Comparison of ENCODE assay signal across 25 cellular contexts in the genomic region with DNA sequence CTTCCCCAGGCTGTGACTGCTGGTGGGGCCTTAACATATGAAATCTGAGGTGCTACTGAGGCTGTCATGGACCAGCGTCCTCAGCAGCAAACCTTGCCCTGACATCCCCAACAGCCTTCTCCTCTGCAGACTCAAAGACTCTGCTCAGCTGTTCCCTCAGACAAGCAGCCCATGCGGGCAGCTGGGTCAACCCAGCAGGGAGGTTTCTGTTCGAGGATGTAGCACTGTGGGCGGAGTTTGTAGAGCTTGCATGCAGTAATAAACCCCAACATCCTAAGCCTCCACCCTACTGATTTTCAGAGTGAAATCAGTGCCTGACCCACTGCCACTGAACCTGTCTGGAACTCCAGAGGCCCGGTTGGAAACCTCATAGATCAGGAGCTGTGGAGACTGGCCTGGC.
DNase-seq lines count a peak whose midpoint lies in the region; ATAC-seq, FAIRE-seq and TF ChIP-seq lines count a peak whose summit lies in the region.
"Had no signal": no experiment of that assay in that cellular context is flagged by ENCODE, and none has a peak within 500 bp of the region (broad histone marks: within the 10 kb centered on the region; RNA-seq: fewer than 3 reads in every experiment).

No MANE protein-coding gene starts in this region.

- in situ Hi-C loops in GM12878 (cut with MboI), result no loop called here

- no peak overlapping the region for H3K27ac ChIP-seq in GM12878 (ENCODE audit: control insufficient read depth, insufficient read depth)
- H3K27ac ChIP-seq: 22Rv1, BLaER1 had no signal

- no peak overlapping the region for H3K4me2 ChIP-seq in GM12878 (ENCODE audit: control insufficient read depth, insufficient read depth)

- no peak for FAIRE-seq in GM12878 (lab: Jason Lieb, UNC)
- FAIRE-seq: G401.6, GM19239, H54 had no signal

- SMC1A ChIA-PET in GM12878 (lab: Charles Lee; ENCODE audit: uncharacterized antibody, unreplicated experiment), result interaction anchor here (0.8 kb wide), 1 partner anchor 143 kb away, joined by 3 read pairs; no protein-coding TSS in a partner anchor

- 13% methylated on average over 5 of the region's 5 CpGs for WGBS in GM12878 (ENCODE audit: insufficient coverage, insufficient replicate concordance, low lambda C conversion rate, missing lambda C conversion rate)

- TF ChIP-seq EP300 in GM12878 (IDR thresholded peaks at IDR 0.05; ENCODE audit: borderline replicate concordance in 1 of 2, control insufficient read depth in 1 of 2, low read depth in 2 of 2, low read length in 2 of 2), result no peak

- no TSS peak for BruUV-seq in GM12878 (replicated peaks; lab: Mats Ljungman, UMichigan)

- no peaks in the 10 kb centered on the region for H3K79me2 ChIP-seq in GM12878 (ENCODE audit: control insufficient read depth, insufficient read depth, low read length)

- H3K4me3 ChIP-seq in GM12865 (ENCODE audit: low read depth, low read length) (no peak overlapping the region), GM12878 (no peak overlapping the region)
- H3K4me3 ChIP-seq: BLaER1 had no signal

- ATAC-seq in GM12878, result peak; percentile 37; the same call in 2 of the 3 replicates
- ATAC-seq in HG03196 (IDR thresholded peaks at IDR 0.05; ENCODE audit: unreplicated experiment), result no peak
- ATAC-seq: Panc1, T-helper 17 cell had no signal

- H3K27me3 ChIP-seq in GM12878 (replicated peaks in 1 of 2; ENCODE audit: control insufficient read depth in 2 of 2, insufficient read depth in 2 of 2, low read length in 1 of 2), result no peaks in the 10 kb centered on the region; a peak in 1 of 4 replicates
- H3K27me3 ChIP-seq: BLaER1 had no signal

- no peak overlapping the region for H2AFZ ChIP-seq in GM12878 (ENCODE audit: control insufficient read depth, low read depth, low read length)

- RAD21 ChIA-PET in GM12878 (lab: Charles Lee; ENCODE audit: unreplicated experiment), result interaction anchor here (0.9 kb wide), 1 partner anchor 144 kb away, joined by 3 read pairs; no protein-coding TSS in a partner anchor

- intact Hi-C loops in GM12878 (cut with micrococcal nuclease; ENCODE audit: unreplicated experiment), result loop anchor here (10.0 kb wide), 1 partner anchor 139 kb away; no protein-coding TSS in a partner anchor

- no peaks in the 10 kb centered on the region for H4K20me1 ChIP-seq in GM12878 (ENCODE audit: control insufficient read depth, insufficient read depth)
- H4K20me1 ChIP-seq: BLaER1 had no signal

- TF ChIP-seq POLR2A in GM12878 (IDR thresholded peaks at IDR 0.05; ENCODE audit: low read depth, low read length), result no peak

- H3K9ac ChIP-seq in GM12878 (ENCODE audit: control insufficient read depth, insufficient read depth, low read length), result no peak overlapping the region
- H3K9ac ChIP-seq: BLaER1 had no signal

- no peaks in the 10 kb centered on the region for H3K9me3 ChIP-seq in GM12878 (replicated peaks; ENCODE audit: control insufficient read depth, insufficient read depth, low read length)
- H3K9me3 ChIP-seq: BLaER1 had no signal

- CTCF ChIA-PET in GM12878 (lab: Yijun Ruan, JAX), result interaction anchor here (0.6 to 2.0 kb wide), 4 partner anchors 144 to 507 kb away, joined by 3 to 8 read pairs (median 3); no protein-coding TSS in a partner anchor

- no peaks in the 10 kb centered on the region for H3K36me3 ChIP-seq in GM12878 (ENCODE audit: control insufficient read depth in 2 of 2, insufficient read depth in 2 of 2, low read length in 1 of 2)
- H3K36me3 ChIP-seq: BLaER1 had no signal

- DNase-seq in DMS 273 (lab: John Stamatoyannopoulos, UW; ENCODE audit: unreplicated experiment) (peak; percentile 11), DMS 273 treated with DMSO at 0.1 percent for 48 hours (lab: John Stamatoyannopoulos, UW) (no peak), GM12865 (ENCODE audit: low read depth) (peak; percentile 30), NAMALWA (ENCODE audit: low spot score) (peak; percentile 61), GM12878 (ENCODE audit: low read depth, low spot score) (no peak), SIG-M5 treated with dmso at 0.1 percent for 504 hours (lab: John Stamatoyannopoulos, UW; ENCODE audit: unreplicated experiment) (no peak), GM19240 (ENCODE audit: insufficient read length, low spot score) (no peak)
- DNase-seq: ACHN; CD4-positive, alpha-beta T cell; COR-L47; DND-41; Kasumi-1; NCI-H1092 treated with DMSO at 0.1 percent for 48 hours; NCI-H2029 treated with DMSO at 0.1 percent for 48 hours; NCI-H446; NCI-H526; SW 1271; T-helper 17 cell had no signal

- TF ChIP-seq CTCF in GM12865 (IDR thresholded peaks at IDR 0.05; ENCODE audit: insufficient read depth, low read depth, low read length, missing control alignments) (no peak), GM12878 (IDR thresholded peaks at IDR 0.05 in 2 of 3, conservative IDR thresholded peaks at IDR 0.05 in 1 of 3; ENCODE audit: control insufficient read depth in 2 of 3, extremely low read depth in 1 of 3, insufficient read depth in 1 of 3, low read depth in 3 of 3, low read length in 3 of 3) (no peak)

- no peaks in the 10 kb centered on the region; the same call in 1 of the 2 replicates for H3K4me1 ChIP-seq in GM12878 (ENCODE audit: control insufficient read depth, insufficient read depth, low read length)

- no peak for TF ChIP-seq RAD21 in GM12878 (IDR thresholded peaks at IDR 0.05; ENCODE audit: insufficient read depth, low read depth, low read length)

- POLR2A ChIA-PET in GM12878 (lab: Charles Lee), result no interaction called here

TF ChIP-seq in GM12878, 131 proteins besides CTCF, POLR2A, EP300 and RAD21 (continues in another document):
- TF ChIP-seq MLLT1 (IDR thresholded peaks at IDR 0.05) (no peak), BHLHE40 (IDR thresholded peaks at IDR 0.05; ENCODE audit: borderline replicate concordance in 1 of 2, low read depth in 2 of 2, low read length in 1 of 2) (no peak), MTA2 (IDR thresholded peaks at IDR 0.05; ENCODE audit: low read depth) (no peak), HDAC6 (IDR thresholded peaks at IDR 0.05; ENCODE audit: unreplicated experiment) (no peak), YBX1 (IDR thresholded peaks at IDR 0.05) (no peak), MYC (IDR thresholded peaks at IDR 0.05; ENCODE audit: insufficient read depth, insufficient read length, insufficient replicate concordance, low read length, severe bottlenecking) (no peak), CHD4 (IDR thresholded peaks at IDR 0.05) (no peak), RFX5 (IDR thresholded peaks at IDR 0.05; ENCODE audit: low read depth, low read length) (no peak), FOXM1 (IDR thresholded peaks at IDR 0.05; ENCODE audit: low read depth, low read length) (no peak), ATF2 (IDR thresholded peaks at IDR 0.05; ENCODE audit: low read length) (no peak), SKIL (IDR thresholded peaks at IDR 0.05; ENCODE audit: low read depth, poor library complexity, severe bottlenecking) (no peak), BCL3 (IDR thresholded peaks at IDR 0.05; ENCODE audit: borderline replicate concordance, insufficient read depth, low read depth, low read length, poor library complexity, severe bottlenecking) (no peak), GATAD2B (conservative IDR thresholded peaks at IDR 0.05; ENCODE audit: low read depth) (no peak)

Comparison
In these comparisons a context has a peak if more than half of its experiments do, and no peak if none do; other contexts are left out.
1. DNase-seq: peak in DMS 273 (single experiment), GM12865 (single experiment) and NAMALWA (single experiment); none in DMS 273 treated with DMSO at 0.1 percent for 48 hours (single experiment), GM12878 (single experiment), SIG-M5 treated with dmso at 0.1 percent for 504 hours (single experiment) and GM19240 (single experiment).